ENCODE assay signal across 9 cellular contexts in genomic region chr3:55571913-55572312, GRCh38.
DNase-seq lines count a peak whose midpoint lies in the region; ATAC-seq, FAIRE-seq and TF ChIP-seq lines count a peak whose summit lies in the region.
"Had no signal": no experiment of that assay in that cellular context is flagged by ENCODE, and none has a peak within 500 bp of the region (broad histone marks: within the 10 kb centered on the region; RNA-seq: fewer than 3 reads in every experiment).

No MANE protein-coding gene starts in this region.

- no peak for ATAC-seq in HG03442 (IDR thresholded peaks at IDR 0.05; ENCODE audit: unreplicated experiment)

- CTCF ChIA-PET in HEK293 (lab: Yijun Ruan, JAX): interaction anchor here (0.6 kb wide), 1 partner anchor 39 kb away, joined by 3 read pairs; no protein-coding TSS in a partner anchor

- H3K9ac ChIP-seq in kidney (ENCODE audit: low read length in 2 of 2) (no peak overlapping the region), stomach smooth muscle (ENCODE audit: low read length in 2 of 2) (peak overlapping the region; percentile 13 to 21)

- no peaks in the 10 kb centered on the region for H3K36me3 ChIP-seq in HEK293 (ENCODE audit: control insufficient read depth in 2 of 2, insufficient read depth in 1 of 2, low read length in 2 of 2)
- H3K36me3 ChIP-seq in kidney (ENCODE audit: control insufficient read depth in 1 of 2, insufficient read depth in 2 of 2, low read length in 2 of 2): no peaks in the 10 kb centered on the region
- H3K36me3 ChIP-seq in stomach smooth muscle (ENCODE audit: control insufficient read depth in 2 of 2, insufficient read depth in 2 of 2, low read length in 2 of 2): no peaks in the 10 kb centered on the region

- H3K27ac ChIP-seq in HEK293 (ENCODE audit: extremely low read depth, low read depth, low read length): no peak overlapping the region
- H3K27ac ChIP-seq in kidney (ENCODE audit: low read depth in 2 of 2, low read length in 2 of 2): no peak overlapping the region
- peak overlapping the region; percentile 37 for H3K27ac ChIP-seq in stomach smooth muscle (ENCODE audit: low read length)

- DNase-seq in cerebellar cortex (ENCODE audit: low spot score): peak; percentile 27
- peak; percentile 84 for DNase-seq in kidney
- DNase-seq in germinal center (ENCODE audit: low spot score): no peak
- DNase-seq in stimulated activated CD4-positive, alpha-beta T cell treated with anti-CD3 and anti-CD28 coated beads, Interleukin-1b, Interleukin-23, amount 100 ng/mL, for 48 hours: no peak
- no peak for DNase-seq in GM19238 (ENCODE audit: insufficient read length, low spot score)
- DNase-seq: activated CD4-positive, alpha-beta T cell treated with anti-CD3 and anti-CD28 coated beads, Interleukin-2, amount 10 ng/mL, durations not matched to agents 24 days and 14 days had no signal

- intact Hi-C loops in kidney (cut with DNase I): no loop called here

- no peak for FAIRE-seq in kidney (lab: Jason Lieb, UNC)

- no peaks in the 10 kb centered on the region for H3K27me3 ChIP-seq in stomach smooth muscle (ENCODE audit: control insufficient read depth in 1 of 2, insufficient read depth in 2 of 2, low read length in 2 of 2)

- no peak overlapping the region for H3K4me3 ChIP-seq in HEK293 (ENCODE audit: low read depth, low read length)
- H3K4me3 ChIP-seq in kidney (ENCODE audit: low read length in 2 of 2): no peak overlapping the region
- peak overlapping the region in 1 of 2 donors; percentile 49 for H3K4me3 ChIP-seq in stomach smooth muscle (ENCODE audit: low read length in 2 of 2)

- H3K4me1 ChIP-seq in HEK293 (ENCODE audit: control insufficient read depth, insufficient read depth, low read length) (peaks cover 5% of the 10 kb centered on the region; the same call in 1 of the 2 replicates), kidney (ENCODE audit: control insufficient read depth in 1 of 2, insufficient read depth in 1 of 2, low read depth in 1 of 2, low read length in 2 of 2) (no peaks in the 10 kb centered on the region), stomach smooth muscle (ENCODE audit: control insufficient read depth, insufficient read depth, low read length) (peaks cover 17% of the 10 kb centered on the region)

- POLR2A ChIA-PET in HEK293 (lab: Yijun Ruan, JAX): no interaction called here

- H3K9me3 ChIP-seq in HEK293 (ENCODE audit: control insufficient read depth, insufficient read depth, low read depth, low read length) (no peaks in the 10 kb centered on the region), kidney (ENCODE audit: control insufficient read depth in 1 of 2, low read length in 2 of 2) (no peaks in the 10 kb centered on the region), stomach smooth muscle (ENCODE audit: control insufficient read depth in 2 of 2, low read length in 2 of 2) (no peaks in the 10 kb centered on the region)

- TF ChIP-seq CTCF in HEK293 (tag by site-specific recombination; IDR thresholded peaks at IDR 0.05): no peak
- TF ChIP-seq CTCF in kidney (IDR thresholded peaks at IDR 0.05; ENCODE audit: borderline replicate concordance, extremely low read depth, insufficient read depth): no peak

TF ChIP-seq in HEK293, 187 proteins besides CTCF, POLR2A, EP300 and RAD21:
- peak; percentile 90 for TF ChIP-seq ZBTB48 (tag by site-specific recombination; IDR thresholded peaks at IDR 0.05)
- no peak for TF ChIP-seq YY1 (tag by site-specific recombination; IDR thresholded peaks at IDR 0.05)
- TF ChIP-seq SCRT2 (tag by site-specific recombination; IDR thresholded peaks at IDR 0.05): no peak

Comparison
In these comparisons a context has a peak if more than half of its experiments do, and no peak if none do; other contexts are left out.
1. DNase-seq: peak in cerebellar cortex (single experiment) and kidney (single experiment); none in germinal center (single experiment), stimulated activated CD4-positive, alpha-beta T cell treated with anti-CD3 and anti-CD28 coated beads, Interleukin-1b, Interleukin-23, amount 100 ng/mL, for 48 hours (single experiment) and GM19238 (single experiment).
2. H3K9ac ChIP-seq: peak in stomach smooth muscle (2 of 2); none in kidney (0 of 2).